Comparison of ENCODE assay signal across 8 cellular contexts in genomic region chr19:1260749-1261511, GRCh38. TPM values are rescaled to one million over a fixed set of nuclear protein-coding genes. Genes with fewer than 3 reads are reported as not detected.
DNase-seq lines count a peak whose midpoint lies in the region; ATAC-seq and TF ChIP-seq lines count a peak whose summit lies in the region.

No MANE protein-coding gene starts in this region.

- WGBS in liver = 1% methylated on average over 81 of the region's 82 CpGs

- peaks cover 34% of the 10 kb centered on the region for H3K36me3 Mint-ChIP-seq in dendritic cell treated with granulocyte-macrophage colony-stimulating factor and Interleukin-4, amounts not matched to agents 40 ng/mL and 50 ng/mL, for 4 days (ENCODE audit: low read depth)

- peak overlapping the region; percentile 64 for H3K4me3 ChIP-seq in BJ (ENCODE audit: low read depth, low read length)
- H3K4me3 ChIP-seq in liver (ENCODE audit: low read depth in 1 of 3, low read length in 3 of 3) = peak overlapping the region; percentile 11 to 62 (median 52)

- TF ChIP-seq CTCF in BJ (IDR thresholded peaks at IDR 0.05; ENCODE audit: insufficient read depth, low read depth, low read length) = no peak
- no peak for TF ChIP-seq CTCF in liver (IDR thresholded peaks at IDR 0.05; ENCODE audit: low read depth, low read length, missing input control)

- H3K4me3 Mint-ChIP-seq in dendritic cell treated with granulocyte-macrophage colony-stimulating factor and Interleukin-4, amounts not matched to agents 40 ng/mL and 50 ng/mL, for 4 days = peak overlapping the region; percentile 84

- CTCF ChIA-PET in BJ (lab: Yijun Ruan, JAX) = interaction anchor here (1.7 to 12.8 kb wide), 2 partner anchors 8 to 17 kb away, joined by 11 to 437 read pairs; partner anchors contain the start of gene ATP5F1D

- peak overlapping the region; percentile 2 to 59 for H3K9ac ChIP-seq in liver (ENCODE audit: low read depth in 1 of 2, low read length in 2 of 2)

- H3K4me1 Mint-ChIP-seq in dendritic cell treated with granulocyte-macrophage colony-stimulating factor and Interleukin-4, amounts not matched to agents 40 ng/mL and 50 ng/mL, for 4 days (ENCODE audit: low read depth) = peaks cover 80% of the 10 kb centered on the region

- no peaks in the 10 kb centered on the region for H3K9me3 Mint-ChIP-seq in dendritic cell treated with granulocyte-macrophage colony-stimulating factor and Interleukin-4, amounts not matched to agents 40 ng/mL and 50 ng/mL, for 4 days

- TF ChIP-seq RAD21 in liver (IDR thresholded peaks at IDR 0.05) = no peak

- peak overlapping the region; percentile 90 for H3K27ac Mint-ChIP-seq in dendritic cell treated with granulocyte-macrophage colony-stimulating factor and Interleukin-4, amounts not matched to agents 40 ng/mL and 50 ng/mL, for 4 days

- H3K27ac ChIP-seq in liver (ENCODE audit: low read depth in 1 of 2, low read length in 2 of 2) = peak overlapping the region; percentile 93 to 97

- no peaks in the 10 kb centered on the region for H3K27me3 ChIP-seq in BJ (ENCODE audit: control insufficient read depth, insufficient read depth, low read length)
- no peaks in the 10 kb centered on the region for H3K27me3 ChIP-seq in liver (ENCODE audit: control insufficient read depth in 4 of 4, insufficient read depth in 4 of 4, low read length in 3 of 4)

- H3K36me3 ChIP-seq in BJ (ENCODE audit: control insufficient read depth, insufficient read depth, low read length) (peaks cover 22% of the 10 kb centered on the region), liver (ENCODE audit: control insufficient read depth in 4 of 4, insufficient read depth in 3 of 4, low read depth in 1 of 4, low read length in 3 of 4) (peaks cover 7 to 14% (median 9%) of the 10 kb centered on the region in 4 donors)

- no peak for DNase-seq in BJ (ENCODE audit: low read depth)
- peak; percentile 71 for DNase-seq in NCI-H748 treated with DMSO at 0.1 percent for 48 hours (lab: John Stamatoyannopoulos, UW)
- peak; percentile 92 to 95 for DNase-seq in activated CD4-positive, alpha-beta T cell treated with anti-CD3 and anti-CD28 coated beads, Interleukin-2, amount 50 U/mL, for 24 hours (ENCODE audit: low read depth in 1 of 2, low spot score in 1 of 2)
- peak; percentile 96 for DNase-seq in stimulated activated CD4-positive, alpha-beta T cell treated with anti-CD3 and anti-CD28 coated beads, Interleukin-4, amount 100 ng/mL, for 1 hour

- H3K27me3 Mint-ChIP-seq in dendritic cell treated with granulocyte-macrophage colony-stimulating factor and Interleukin-4, amounts not matched to agents 40 ng/mL and 50 ng/mL, for 4 days = peaks cover 2% of the 10 kb centered on the region

- ATAC-seq in GM19351 (IDR thresholded peaks at IDR 0.05; ENCODE audit: unreplicated experiment) (peak; percentile 59), HG03521 (IDR thresholded peaks at IDR 0.05; ENCODE audit: unreplicated experiment) (peak; percentile 59)

- POLR2A ChIA-PET in BJ (lab: Charles Lee) = interaction anchor here (1.0 kb wide), 1 partner anchor 8 kb away, joined by 6 read pairs; the partner anchor contains the start of gene CIRBP

- intact Hi-C loops in dendritic cell treated with granulocyte-macrophage colony-stimulating factor and Interleukin-4, amounts not matched to agents 40 ng/mL and 50 ng/mL, for 4 days (cut with micrococcal nuclease) = loop anchor here (1.0 kb wide), 1 partner anchor 9 kb away; no protein-coding TSS in a partner anchor

- no peaks in the 10 kb centered on the region for H3K9me3 ChIP-seq in liver (ENCODE audit: control insufficient read depth in 4 of 4, low read length in 3 of 4)

- H3K4me1 ChIP-seq in liver (ENCODE audit: control insufficient read depth in 4 of 4, insufficient read depth in 4 of 4, low read length in 3 of 4) = peaks cover 23 to 68% (median 47%) of the 10 kb centered on the region in 4 donors

TF ChIP-seq in liver, 16 proteins besides CTCF, POLR2A, EP300 and RAD21:
- TF ChIP-seq JUND (IDR thresholded peaks at IDR 0.05) = no peak
- TF ChIP-seq TAF1 (conservative IDR thresholded peaks at IDR 0.05) = no peak
- no peak for TF ChIP-seq RXRA (IDR thresholded peaks at IDR 0.05)
- TF ChIP-seq YY1 (IDR thresholded peaks at IDR 0.05) = no peak
- no peak for TF ChIP-seq FOXA1 (IDR thresholded peaks at IDR 0.05)
- TF ChIP-seq, protein P1, sequence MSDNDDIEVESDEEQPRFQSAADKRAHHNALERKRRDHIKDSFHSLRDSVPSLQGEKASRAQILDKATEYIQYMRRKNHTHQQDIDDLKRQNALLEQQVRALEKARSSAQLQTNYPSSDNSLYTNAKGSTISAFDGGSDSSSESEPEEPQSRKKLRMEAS (IDR thresholded peaks at IDR 0.05) = no peak
- no peak for TF ChIP-seq FOXA2 (IDR thresholded peaks at IDR 0.05)
- TF ChIP-seq EGR1 (IDR thresholded peaks at IDR 0.05; ENCODE audit: low read depth in 2 of 2) = peak in 1 of 2 donors; percentile 68
- no peak for TF ChIP-seq HNF4A (conservative IDR thresholded peaks at IDR 0.05)
- TF ChIP-seq ZBTB33 (IDR thresholded peaks at IDR 0.05) = no peak
- TF ChIP-seq REST (IDR thresholded peaks at IDR 0.05) = no peak
- TF ChIP-seq ATF3 (IDR thresholded peaks at IDR 0.05) = no peak
- TF ChIP-seq HNF4G (IDR thresholded peaks at IDR 0.05) = no peak
- TF ChIP-seq SP1 (IDR thresholded peaks at IDR 0.05) = peak; percentile 65
- TF ChIP-seq GABPA (IDR thresholded peaks at IDR 0.05 in 1 of 2, conservative IDR thresholded peaks at IDR 0.05 in 1 of 2) = no peak
- TF ChIP-seq NR2F2 (IDR thresholded peaks at IDR 0.05) = no peak
TF ChIP-seq in liver: peak in this region for 2.

RNA-seq across cellular contexts. Expression of gene CIRBP, which starts 8.2 kb away (rescaled TPM):
- polyA plus RNA-seq in BJ (2011; rRNA removed) (342 and 372 TPM in 2 replicates), liver (100 to 1,000 TPM in 1 of 2 donors, 10 to 100 TPM in 1; 41.1 to 113 TPM)
- 69.9 and 93.9 TPM in 2 replicates for polyA minus RNA-seq in BJ (2011; rRNA and poly(A)+ RNA removed)
- total RNA-seq in liver = 100 to 1,000 TPM in 1 of 2 donors, 10 to 100 TPM in 1; 80.5 to 135 TPM

RNA-seq across cellular contexts. Expression of gene MIDN, which starts 12.5 kb away (rescaled TPM):
- polyA plus RNA-seq in BJ (2011; rRNA removed) (6.9 and 8.4 TPM in 2 replicates), liver (10 to 100 TPM in 1 of 2 donors, 1 to 10 TPM in 1; 2.9 to 14.6 TPM)
- 21.3 and 25.6 TPM in 2 replicates for polyA minus RNA-seq in BJ (2011; rRNA and poly(A)+ RNA removed)
- 10 to 100 TPM in 1 of 2 donors, 1 to 10 TPM in 1; 9.1 to 22.9 TPM for total RNA-seq in liver

RNA-seq across cellular contexts. Expression of gene FAM174C, which starts 14.4 kb away (rescaled TPM):
- 24.6 and 37.5 TPM in 2 replicates for polyA plus RNA-seq in BJ (2011; rRNA removed)
- 8.6 TPM in 2 replicates for polyA minus RNA-seq in BJ (2011; rRNA and poly(A)+ RNA removed)
- total RNA-seq in liver = 10 to 100 TPM; 14.6 to 15.7 TPM
- 10 to 100 TPM; 51.9 to 79.8 TPM for polyA plus RNA-seq in liver

RNA-seq across cellular contexts. Expression of gene ATP5F1D, which starts 19.4 kb away (rescaled TPM):
- polyA plus RNA-seq in BJ (2011; rRNA removed) (57.9 and 65.1 TPM in 2 replicates), liver (100 to 1,000 TPM; 246 to 315 TPM)
- polyA minus RNA-seq in BJ (2011; rRNA and poly(A)+ RNA removed) = 29.1 and 30.1 TPM in 2 replicates
- total RNA-seq in liver = 10 to 100 TPM; 20.2 to 44.5 TPM

RNA-seq across cellular contexts. Expression of gene CBARP, which starts 23.1 kb away (rescaled TPM):
- 0.97 and 1.6 TPM in 2 replicates for polyA plus RNA-seq in BJ (2011; rRNA removed)
- 0.62 and 0.67 TPM in 2 replicates for polyA minus RNA-seq in BJ (2011; rRNA and poly(A)+ RNA removed)
- total RNA-seq in liver = under 1 TPM; 0.05 to 0.25 TPM
- under 1 TPM in 1 of 2 donors, not detected in 1; 0.06 TPM for polyA plus RNA-seq in liver
